ENCODE assay signal across 1 cellular context in the genomic region with DNA sequence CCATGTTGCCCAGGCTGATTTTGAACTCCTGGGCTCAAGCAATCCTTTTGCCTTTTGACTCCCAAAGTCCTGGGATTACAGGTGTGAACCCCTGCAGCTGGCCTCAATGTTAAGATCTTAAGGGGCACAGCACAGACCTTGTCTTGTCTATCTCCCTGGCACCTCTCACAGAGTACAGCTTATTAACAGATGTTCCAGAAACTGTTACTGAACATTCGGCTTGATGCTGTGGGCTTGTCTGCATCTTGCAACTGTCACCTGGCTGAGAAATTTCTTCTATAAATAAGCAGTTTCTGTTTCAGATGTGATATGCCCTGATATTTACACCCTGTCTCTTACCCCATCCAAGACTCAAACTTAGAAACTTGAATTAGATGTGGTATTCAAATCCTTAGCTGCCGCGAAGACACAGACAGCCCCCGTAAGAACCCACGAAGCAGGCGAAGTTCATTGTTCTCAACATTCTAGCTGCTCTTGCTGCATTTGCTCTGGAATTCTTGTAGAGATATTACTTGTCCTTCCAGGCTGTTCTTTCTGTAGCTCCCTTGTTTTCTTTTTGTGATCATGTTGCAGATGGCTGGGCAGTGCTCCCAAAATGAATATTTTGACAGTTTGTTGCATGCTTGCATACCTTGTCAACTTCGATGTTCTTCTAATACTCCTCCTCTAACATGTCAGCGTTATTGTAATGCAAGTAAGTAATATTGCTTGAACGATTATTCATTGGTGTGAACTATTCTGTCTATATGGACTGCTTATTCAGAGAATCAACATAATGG.
TF ChIP-seq lines count a peak whose summit lies in the region.

TSS of gene TNFRSF17 (plus strand) at position 450 of the 779 bp plus-strand sequence. CDS start at position 565, 115 bp downstream.

TF ChIP-seq in GM12878, 131 proteins besides CTCF, POLR2A, EP300 and RAD21 (continued from another document and continues in another):
- TF ChIP-seq E4F1 (IDR thresholded peaks at IDR 0.05; ENCODE audit: borderline replicate concordance, partially characterized antibody), result no peak
- TF ChIP-seq BRCA1 (IDR thresholded peaks at IDR 0.05; ENCODE audit: low read depth, low read length), result no peak
- TF ChIP-seq, protein P1, sequence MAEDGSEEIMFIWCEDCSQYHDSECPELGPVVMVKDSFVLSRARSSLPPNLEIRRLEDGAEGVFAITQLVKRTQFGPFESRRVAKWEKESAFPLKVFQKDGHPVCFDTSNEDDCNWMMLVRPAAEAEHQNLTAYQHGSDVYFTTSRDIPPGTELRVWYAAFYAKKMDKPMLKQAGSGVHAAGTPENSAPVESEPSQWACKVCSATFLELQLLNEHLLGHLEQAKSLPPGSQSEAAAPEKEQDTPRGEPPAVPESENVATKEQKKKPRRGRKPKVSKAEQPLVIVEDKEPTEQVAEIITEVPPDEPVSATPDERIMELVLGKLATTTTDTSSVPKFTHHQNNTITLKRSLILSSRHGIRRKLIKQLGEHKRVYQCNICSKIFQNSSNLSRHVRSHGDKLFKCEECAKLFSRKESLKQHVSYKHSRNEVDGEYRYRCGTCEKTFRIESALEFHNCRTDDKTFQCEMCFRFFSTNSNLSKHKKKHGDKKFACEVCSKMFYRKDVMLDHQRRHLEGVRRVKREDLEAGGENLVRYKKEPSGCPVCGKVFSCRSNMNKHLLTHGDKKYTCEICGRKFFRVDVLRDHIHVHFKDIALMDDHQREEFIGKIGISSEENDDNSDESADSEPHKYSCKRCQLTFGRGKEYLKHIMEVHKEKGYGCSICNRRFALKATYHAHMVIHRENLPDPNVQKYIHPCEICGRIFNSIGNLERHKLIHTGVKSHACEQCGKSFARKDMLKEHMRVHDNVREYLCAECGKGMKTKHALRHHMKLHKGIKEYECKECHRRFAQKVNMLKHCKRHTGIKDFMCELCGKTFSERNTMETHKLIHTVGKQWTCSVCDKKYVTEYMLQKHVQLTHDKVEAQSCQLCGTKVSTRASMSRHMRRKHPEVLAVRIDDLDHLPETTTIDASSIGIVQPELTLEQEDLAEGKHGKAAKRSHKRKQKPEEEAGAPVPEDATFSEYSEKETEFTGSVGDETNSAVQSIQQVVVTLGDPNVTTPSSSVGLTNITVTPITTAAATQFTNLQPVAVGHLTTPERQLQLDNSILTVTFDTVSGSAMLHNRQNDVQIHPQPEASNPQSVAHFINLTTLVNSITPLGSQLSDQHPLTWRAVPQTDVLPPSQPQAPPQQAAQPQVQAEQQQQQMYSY (CRISPR knock-in tag; IDR thresholded peaks at IDR 0.05), result no peak
- 0 out of 2 replicates have a peak, but pooled peaks have one; percentile 41 for TF ChIP-seq RBBP5 (conservative IDR thresholded peaks at IDR 0.05)
- peak; percentile 67 for TF ChIP-seq KLF5 (IDR thresholded peaks at IDR 0.05; ENCODE audit: partially characterized antibody)
- peak; percentile 77; the same call in 1 of the 2 replicates for TF ChIP-seq SMARCA5 (IDR thresholded peaks at IDR 0.05)
- no peak for TF ChIP-seq PAX8 (IDR thresholded peaks at IDR 0.05)
- peak; percentile 56; the same call in 1 of the 2 replicates for TF ChIP-seq NBN (IDR thresholded peaks at IDR 0.05)
- TF ChIP-seq, protein P2, sequence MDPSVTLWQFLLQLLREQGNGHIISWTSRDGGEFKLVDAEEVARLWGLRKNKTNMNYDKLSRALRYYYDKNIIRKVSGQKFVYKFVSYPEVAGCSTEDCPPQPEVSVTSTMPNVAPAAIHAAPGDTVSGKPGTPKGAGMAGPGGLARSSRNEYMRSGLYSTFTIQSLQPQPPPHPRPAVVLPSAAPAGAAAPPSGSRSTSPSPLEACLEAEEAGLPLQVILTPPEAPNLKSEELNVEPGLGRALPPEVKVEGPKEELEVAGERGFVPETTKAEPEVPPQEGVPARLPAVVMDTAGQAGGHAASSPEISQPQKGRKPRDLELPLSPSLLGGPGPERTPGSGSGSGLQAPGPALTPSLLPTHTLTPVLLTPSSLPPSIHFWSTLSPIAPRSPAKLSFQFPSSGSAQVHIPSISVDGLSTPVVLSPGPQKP (IDR thresholded peaks at IDR 0.05; ENCODE audit: low read depth, low read length), result no peak
- peak; percentile 94 for TF ChIP-seq NFIC (IDR thresholded peaks at IDR 0.05; ENCODE audit: low read depth, low read length)
- TF ChIP-seq TBL1XR1 (IDR thresholded peaks at IDR 0.05; ENCODE audit: low read depth, low read length), result peak; percentile 94
- TF ChIP-seq SREBF1 (IDR thresholded peaks at IDR 0.05; ENCODE audit: low read length), result no peak
- TF ChIP-seq SUPT20H (IDR thresholded peaks at IDR 0.05; ENCODE audit: borderline replicate concordance, control insufficient read depth, low read depth, low read length), result no peak
- TF ChIP-seq LARP7 (IDR thresholded peaks at IDR 0.05), result no peak
- TF ChIP-seq ZNF687 (IDR thresholded peaks at IDR 0.05), result no peak
- peak; percentile 94 for TF ChIP-seq RUNX3 (IDR thresholded peaks at IDR 0.05; ENCODE audit: low read length)
- peak; percentile 83 for TF ChIP-seq PKNOX1 (IDR thresholded peaks at IDR 0.05)
- TF ChIP-seq ZBED1 (IDR thresholded peaks at IDR 0.05; ENCODE audit: borderline replicate concordance), result peak; percentile 83; the same call in 1 of the 2 replicates
- no peak for TF ChIP-seq TCF7 (IDR thresholded peaks at IDR 0.05; ENCODE audit: borderline replicate concordance)
- no peak for TF ChIP-seq SUZ12 (IDR thresholded peaks at IDR 0.05; ENCODE audit: unreplicated experiment)
- peak; percentile 81; the same call in 1 of the 2 replicates for TF ChIP-seq CHD2 (IDR thresholded peaks at IDR 0.05; ENCODE audit: borderline replicate concordance, low read depth, low read length)
- TF ChIP-seq ZNF274 (IDR thresholded peaks at IDR 0.05; ENCODE audit: insufficient read depth, insufficient read length), result no peak
- TF ChIP-seq RCOR1 (conservative IDR thresholded peaks at IDR 0.05; ENCODE audit: low read depth, low read length), result no peak; the same call in 1 of the 2 replicates
- no peak for TF ChIP-seq ZSCAN29 (IDR thresholded peaks at IDR 0.05)
- TF ChIP-seq NR2C1 (IDR thresholded peaks at IDR 0.05), result no peak
- TF ChIP-seq, protein P3, sequence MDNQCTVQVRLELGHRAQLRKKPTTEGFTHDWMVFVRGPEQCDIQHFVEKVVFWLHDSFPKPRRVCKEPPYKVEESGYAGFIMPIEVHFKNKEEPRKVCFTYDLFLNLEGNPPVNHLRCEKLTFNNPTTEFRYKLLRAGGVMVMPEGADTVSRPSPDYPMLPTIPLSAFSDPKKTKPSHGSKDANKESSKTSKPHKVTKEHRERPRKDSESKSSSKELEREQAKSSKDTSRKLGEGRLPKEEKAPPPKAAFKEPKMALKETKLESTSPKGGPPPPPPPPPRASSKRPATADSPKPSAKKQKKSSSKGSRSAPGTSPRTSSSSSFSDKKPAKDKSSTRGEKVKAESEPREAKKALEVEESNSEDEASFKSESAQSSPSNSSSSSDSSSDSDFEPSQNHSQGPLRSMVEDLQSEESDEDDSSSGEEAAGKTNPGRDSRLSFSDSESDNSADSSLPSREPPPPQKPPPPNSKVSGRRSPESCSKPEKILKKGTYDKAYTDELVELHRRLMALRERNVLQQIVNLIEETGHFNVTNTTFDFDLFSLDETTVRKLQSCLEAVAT (IDR thresholded peaks at IDR 0.05), result peak; percentile 70; the same call in 1 of the 2 replicates
- TF ChIP-seq NR2F1 (conservative IDR thresholded peaks at IDR 0.05), result peak; percentile 54
- no peak; the same call in 1 of the 2 replicates for TF ChIP-seq ZNF384 (IDR thresholded peaks at IDR 0.05; ENCODE audit: borderline replicate concordance, low read depth, low read length)
- TF ChIP-seq EZH2 (IDR thresholded peaks at IDR 0.05; ENCODE audit: borderline replicate concordance, control insufficient read depth, low read depth, low read length), result no peak
- 0 out of 2 replicates have a peak, but pooled peaks have one; percentile 36 for TF ChIP-seq CHD1 (IDR thresholded peaks at IDR 0.05; ENCODE audit: low read depth, low read length)
- no peak for TF ChIP-seq KAT2A (conservative IDR thresholded peaks at IDR 0.05; ENCODE audit: control insufficient read depth, low read depth, low read length)
- no peak for TF ChIP-seq SPI1 (IDR thresholded peaks at IDR 0.05; ENCODE audit: borderline replicate concordance, insufficient read depth, low read depth, low read length)
- TF ChIP-seq IRF4 (IDR thresholded peaks at IDR 0.05; ENCODE audit: low read depth, low read length), result peak; percentile 64; the same call in 1 of the 2 replicates
- no peak for TF ChIP-seq HDGF (IDR thresholded peaks at IDR 0.05)
- TF ChIP-seq GABPA (IDR thresholded peaks at IDR 0.05; ENCODE audit: low read depth), result peak; percentile 53; the same call in 1 of the 2 replicates
- TF ChIP-seq MEF2B (IDR thresholded peaks at IDR 0.05; ENCODE audit: partially characterized antibody, poor library complexity, severe bottlenecking), result peak; percentile 94
- no peak; the same call in 1 of the 2 replicates for TF ChIP-seq TAF1 (IDR thresholded peaks at IDR 0.05; ENCODE audit: borderline replicate concordance, low read depth, low read length)
- TF ChIP-seq RFX5 (IDR thresholded peaks at IDR 0.05; ENCODE audit: low read depth, low read length), result no peak
- TF ChIP-seq MEF2A (IDR thresholded peaks at IDR 0.05; ENCODE audit: insufficient read depth, low read depth, low read length), result peak; percentile 99
- TF ChIP-seq MTA2 (IDR thresholded peaks at IDR 0.05; ENCODE audit: low read depth), result peak; percentile 80
- peak; percentile 79; the same call in 1 of the 2 replicates for TF ChIP-seq DPF2 (IDR thresholded peaks at IDR 0.05)
- TF ChIP-seq EGR1 (IDR thresholded peaks at IDR 0.05; ENCODE audit: borderline replicate concordance in 1 of 2, low read depth in 2 of 2, low read length in 2 of 2), result peak in 1 of 2 experiments; percentile 43; a peak in 1 of 3 replicates
- peak; percentile 91; the same call in 1 of the 2 replicates for TF ChIP-seq CBX5 (IDR thresholded peaks at IDR 0.05; ENCODE audit: low read depth)
- peak; percentile 76 for TF ChIP-seq PML (IDR thresholded peaks at IDR 0.05; ENCODE audit: low read length)
- 0 out of 2 replicates have a peak, but pooled peaks have one; percentile 16 for TF ChIP-seq SIN3A (IDR thresholded peaks at IDR 0.05; ENCODE audit: low read depth, low read length)
- no peak for TF ChIP-seq NRF1 (conservative IDR thresholded peaks at IDR 0.05; ENCODE audit: low read depth, low read length)
